22 cellular contexts compared by ENCODE assay signal in the genomic region with DNA sequence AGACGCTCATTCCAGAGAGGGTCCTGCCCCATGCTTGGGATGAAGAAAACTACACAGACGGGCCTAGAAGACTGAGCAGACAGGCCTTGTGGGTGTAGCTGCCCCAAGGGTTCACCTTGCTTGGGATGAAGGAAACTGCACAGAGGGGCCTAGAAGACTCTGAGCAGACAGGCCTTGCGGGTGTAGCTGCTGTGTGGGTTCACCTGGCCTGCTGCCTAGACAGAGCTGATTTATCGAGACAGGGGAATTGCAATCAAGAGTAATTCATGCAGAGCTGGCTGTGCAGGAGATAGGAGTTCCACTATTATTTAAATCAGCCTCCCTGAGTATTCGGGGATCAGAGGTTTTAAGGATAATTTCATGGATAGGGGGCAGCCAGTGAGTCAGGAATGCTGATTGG.
"Had no signal": no experiment of that assay in that cellular context is flagged by ENCODE, and none has a peak within 500 bp of the region (broad histone marks: within the 10 kb centered on the region; RNA-seq: fewer than 3 reads in every experiment).

No MANE protein-coding gene starts in this region.

- H3K4me3 Mint-ChIP-seq: IgD-negative memory B cell, T-cell had no signal

- H3K9me3 ChIP-seq: SK-N-SH had no signal

- DNase-seq: Kasumi-1, MM.1S, NCI-H1092 treated with DMSO at 0.1 percent for 48 hours, NCI-H1436, NCI-H187, NCI-H2029, NCI-H2081 treated with DMSO at 0.1 percent for 48 hours, NCI-H2171, NCI-H226, NCI-H446, NCI-H510A, NCI-H524 treated with DMSO at 0.1 percent for 48 hours, NCI-H82, SHP77, SK-N-SH, SW 1271, T-cell had no signal

- H3K4me1 Mint-ChIP-seq: IgD-negative memory B cell, T-cell had no signal

- H3K9me3 Mint-ChIP-seq: T-cell had no signal

- ATAC-seq: K562, T-cell had no signal

- H3K36me3 Mint-ChIP-seq: IgD-negative memory B cell, T-cell had no signal

- H3K4me3 ChIP-seq: K562 had no signal

- H3K27ac ChIP-seq: HL-60, KMS-11, RWPE1 had no signal

- H3K27ac Mint-ChIP-seq: IgD-negative memory B cell, T-cell had no signal
